Comparison of ENCODE assay signal across 8 cellular contexts in genomic region chr17:82257473-82257872, GRCh38. TPM values are rescaled to one million over a fixed set of nuclear protein-coding genes. Genes with fewer than 3 reads are reported as not detected.
A peak's percentile ranks its signal among the peaks of the same experiment; 100 is the strongest.
DNase-seq lines count a peak whose midpoint lies in the region; ATAC-seq and TF ChIP-seq lines count a peak whose summit lies in the region.

No MANE protein-coding gene starts in this region.

- intact Hi-C loops in head of caudate nucleus (cut with DNase I) = no loop called here
- intact Hi-C loops in spleen (cut with DNase I; ENCODE audit: low total_unique reads) = no loop called here

- H3K36me3 Mint-ChIP-seq in HFFc6 (ENCODE audit: low read depth) = peaks cover 77% of the 10 kb centered on the region

- H3K4me1 Mint-ChIP-seq in HFFc6 (ENCODE audit: low read depth) = no peaks in the 10 kb centered on the region; the same call in 1 of the 2 replicates

- H3K27me3 ChIP-seq in spleen (replicated peaks in 1 of 7) = no peaks in the 10 kb centered on the region

- H3K4me3 Mint-ChIP-seq in HFFc6 = no peak overlapping the region; the same call in 1 of the 2 replicates

- DNase-seq in HFFc6 = no peak
- peak; percentile 74 for DNase-seq in activated T-cell treated with anti-CD3 and anti-CD28 coated beads, Interleukin-2, amount 50 U/mL, for 1 hour
- peak; percentile 60 to 91 (median 82) for DNase-seq in head of caudate nucleus
- peak; percentile 82 for DNase-seq in spleen
- DNase-seq in NCI-H187 (lab: John Stamatoyannopoulos, UW) = no peak
- DNase-seq in COLO829 (ENCODE audit: low spot score) = no peak

- H3K4me1 ChIP-seq in spleen = peaks cover 0 to 52% (median 7%) of the 10 kb centered on the region in 6 donors

- peak overlapping the region; percentile 66 for H3K27ac Mint-ChIP-seq in HFFc6

- no peaks in the 10 kb centered on the region for H3K9me3 ChIP-seq in spleen

- WGBS in spleen, 5 donors = 71 to 76% (median 73%) methylated on average over 10 of the region's 10 CpGs

- H3K4me3 ChIP-seq in spleen = no peak overlapping the region

- TF ChIP-seq POLR2A in spleen (IDR thresholded peaks at IDR 0.05) = no peak

- peaks cover 23% of the 10 kb centered on the region for H3K27me3 Mint-ChIP-seq in HFFc6 (ENCODE audit: insufficient read depth)

- H3K36me3 ChIP-seq in spleen = peaks cover 9 to 100% (median 72%) of the 10 kb centered on the region in 6 donors

- ATAC-seq in HG02623 (IDR thresholded peaks at IDR 0.05; ENCODE audit: unreplicated experiment) (no peak), GM18870 (IDR thresholded peaks at IDR 0.05; ENCODE audit: unreplicated experiment) (no peak)

- peaks cover 15% of the 10 kb centered on the region for H3K9me3 Mint-ChIP-seq in HFFc6

- TF ChIP-seq CTCF in HFFc6 (IDR thresholded peaks at IDR 0.05) (no peak), spleen (IDR thresholded peaks at IDR 0.05 in 8 of 11, conservative IDR thresholded peaks at IDR 0.05 in 3 of 11) (no peak)

- peak overlapping the region in 2 of 8 donors; percentile 5 to 36 for H3K27ac ChIP-seq in spleen

RNA-seq across cellular contexts. Expression of gene CSNK1D, which starts 16.0 kb away (rescaled TPM):
- total RNA-seq in HFFc6 (2021; fragmentation: NEBNext Ultra II Directional; extraction: Animal tissue kit (Norgen Biotek cat#: 25700)) = 100 to 1,000 TPM; 116 to 128 (median 118) TPM
- total RNA-seq in spleen = 100 to 1,000 TPM in 5 of 7 donors, 10 to 100 TPM in 2; 74.3 to 216 (median 160) TPM
- 100 to 1,000 TPM in 1 of 3 donors, 10 to 100 TPM in 2; 46.5 to 122 (median 67.2) TPM for polyA plus RNA-seq in spleen

RNA-seq across cellular contexts. Expression of gene SLC16A3, which starts 28.6 kb away (rescaled TPM):
- total RNA-seq in HFFc6 (2021; fragmentation: NEBNext Ultra II Directional; extraction: Animal tissue kit (Norgen Biotek cat#: 25700)) = 100 to 1,000 TPM; 475 to 624 (median 523) TPM
- 100 to 1,000 TPM in 3 of 7 donors, 10 to 100 TPM in 4; 41.7 to 185 (median 91.6) TPM for total RNA-seq in spleen
- 10 to 100 TPM; 11.1 to 28.2 (median 16.5) TPM for polyA plus RNA-seq in spleen

RNA-seq across cellular contexts. Expression of gene CCDC57, which starts 44.8 kb away (rescaled TPM):
- total RNA-seq in HFFc6 (2021; fragmentation: NEBNext Ultra II Directional; extraction: Animal tissue kit (Norgen Biotek cat#: 25700)) = 10 to 100 TPM; 12.8 to 15.6 (median 13.6) TPM
- total RNA-seq in spleen = 10 to 100 TPM; 28.8 to 59.6 (median 43.6) TPM
- 100 to 1,000 TPM in 1 of 3 donors, 10 to 100 TPM in 2; 82.4 to 164 (median 83.0) TPM for polyA plus RNA-seq in spleen

RNA-seq across cellular contexts. Expression of gene CD7, which starts 59.9 kb away (rescaled TPM):
- total RNA-seq in HFFc6 (2021; fragmentation: NEBNext Ultra II Directional; extraction: Animal tissue kit (Norgen Biotek cat#: 25700)) = under 1 TPM in 1 of 6 experiments, not detected in 5; 0.20 TPM
- 10 to 100 TPM; 18.9 to 60.1 (median 39.4) TPM for total RNA-seq in spleen
- 10 to 100 TPM; 14.8 to 24.5 (median 16.1) TPM for polyA plus RNA-seq in spleen

Comparison
In these comparisons a context has a peak if more than half of its experiments do, and no peak if none do; other contexts are left out.
1. DNase-seq: peak in activated T-cell treated with anti-CD3 and anti-CD28 coated beads, Interleukin-2, amount 50 U/mL, for 1 hour (single experiment), head of caudate nucleus (42 of 42) and spleen (single experiment); none in HFFc6 (single experiment), NCI-H187 (0 of 2) and COLO829 (single experiment).